In the genomic region with DNA sequence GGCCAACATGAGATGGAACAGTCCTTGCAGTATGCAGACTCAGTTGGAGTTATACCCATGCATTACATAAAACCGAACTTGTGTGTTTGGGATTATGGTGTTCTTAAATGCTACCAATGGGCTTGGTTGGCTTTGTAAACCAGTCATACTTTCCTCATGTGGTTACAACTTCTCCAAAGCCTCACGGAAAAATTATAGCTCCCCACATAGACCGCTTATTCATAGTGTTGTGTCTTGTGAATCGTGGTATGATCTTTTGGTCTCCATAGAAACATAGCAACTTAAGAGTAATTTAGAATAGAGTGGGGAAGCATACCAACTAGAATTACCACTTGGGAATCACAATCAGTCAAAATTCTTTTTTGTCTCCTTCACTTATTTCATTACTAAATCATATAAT, we compare ENCODE assay signal across 22 cellular contexts.
DNase-seq lines count a peak whose midpoint lies in the region; ATAC-seq and TF ChIP-seq lines count a peak whose summit lies in the region.
"Had no signal": no experiment of that assay in that cellular context is flagged by ENCODE, and none has a peak within 500 bp of the region (broad histone marks: within the 10 kb centered on the region; RNA-seq: fewer than 3 reads in every experiment).

No MANE protein-coding gene starts in this region.

- peak; percentile 63 for ATAC-seq in activated naive CD8-positive, alpha-beta T cell treated with anti-CD3 and anti-CD28 coated beads, Interleukin-2, amount 50 U/mL, for 24 hours
- no peak for ATAC-seq in HG03025 (IDR thresholded peaks at IDR 0.05; ENCODE audit: low FRiP score, unreplicated experiment)
- ATAC-seq: A549, PC-3 had no signal

- no peaks in the 10 kb centered on the region for H3K9me3 ChIP-seq in BE2C
- H3K9me3 ChIP-seq: A549 had no signal

- H3K4me1 Mint-ChIP-seq in activated naive CD8-positive, alpha-beta T cell treated with anti-CD3 and anti-CD28 coated beads, Interleukin-2, amount 50 U/mL, for 24 hours, result no peaks in the 10 kb centered on the region
- no peaks in the 10 kb centered on the region for H3K4me1 Mint-ChIP-seq in activated naive CD8-positive, alpha-beta T cell treated with anti-CD3 and anti-CD28 coated beads for 36 hours
- H3K4me1 Mint-ChIP-seq: CD4-positive, CD25-positive, alpha-beta regulatory T cell had no signal

- no peaks in the 10 kb centered on the region for H3K4me1 ChIP-seq in BE2C
- H3K4me1 ChIP-seq: A549 had no signal

- no peaks in the 10 kb centered on the region for H3K36me3 Mint-ChIP-seq in activated naive CD8-positive, alpha-beta T cell treated with anti-CD3 and anti-CD28 coated beads, Interleukin-2, amount 50 U/mL, for 24 hours (ENCODE audit: low read depth)
- no peaks in the 10 kb centered on the region for H3K36me3 Mint-ChIP-seq in activated naive CD8-positive, alpha-beta T cell treated with anti-CD3 and anti-CD28 coated beads for 36 hours
- H3K36me3 Mint-ChIP-seq: CD4-positive, CD25-positive, alpha-beta regulatory T cell had no signal

- no peaks in the 10 kb centered on the region for H3K27me3 ChIP-seq in BE2C

- no peaks in the 10 kb centered on the region for H3K9me3 Mint-ChIP-seq in activated naive CD8-positive, alpha-beta T cell treated with anti-CD3 and anti-CD28 coated beads, Interleukin-2, amount 50 U/mL, for 24 hours
- H3K9me3 Mint-ChIP-seq in activated naive CD8-positive, alpha-beta T cell treated with anti-CD3 and anti-CD28 coated beads for 36 hours, result no peaks in the 10 kb centered on the region

- no peak overlapping the region for H3K4me3 Mint-ChIP-seq in activated naive CD8-positive, alpha-beta T cell treated with anti-CD3 and anti-CD28 coated beads, Interleukin-2, amount 50 U/mL, for 24 hours
- no peak overlapping the region for H3K4me3 Mint-ChIP-seq in activated naive CD8-positive, alpha-beta T cell treated with anti-CD3 and anti-CD28 coated beads for 36 hours
- H3K4me3 Mint-ChIP-seq: CD4-positive, CD25-positive, alpha-beta regulatory T cell had no signal

- no peak for TF ChIP-seq CTCF in BE2C (IDR thresholded peaks at IDR 0.05; ENCODE audit: low read depth, low read length)

- no peak overlapping the region for H3K4me3 ChIP-seq in BE2C (ENCODE audit: low read depth, low read length)
- H3K4me3 ChIP-seq: A549, SK-N-MC had no signal

- no peaks in the 10 kb centered on the region for H3K27me3 Mint-ChIP-seq in activated naive CD8-positive, alpha-beta T cell treated with anti-CD3 and anti-CD28 coated beads, Interleukin-2, amount 50 U/mL, for 24 hours
- no peaks in the 10 kb centered on the region for H3K27me3 Mint-ChIP-seq in activated naive CD8-positive, alpha-beta T cell treated with anti-CD3 and anti-CD28 coated beads for 36 hours
- H3K27me3 Mint-ChIP-seq: CD4-positive, CD25-positive, alpha-beta regulatory T cell had no signal

- H3K36me3 ChIP-seq in BE2C, result no peaks in the 10 kb centered on the region

- no peak overlapping the region for H3K27ac Mint-ChIP-seq in activated naive CD8-positive, alpha-beta T cell treated with anti-CD3 and anti-CD28 coated beads, Interleukin-2, amount 50 U/mL, for 24 hours
- H3K27ac Mint-ChIP-seq in activated naive CD8-positive, alpha-beta T cell treated with anti-CD3 and anti-CD28 coated beads for 36 hours, result no peak overlapping the region
- H3K27ac Mint-ChIP-seq: CD4-positive, CD25-positive, alpha-beta regulatory T cell had no signal

- in situ Hi-C loops in SK-MEL-5 (cut with HindIII; ENCODE audit: low pct_unique_long_range_greater_than_20kb, low sequenced_read_pairs), result no loop called here

- no peak for DNase-seq in activated naive CD8-positive, alpha-beta T cell treated with anti-CD3 and anti-CD28 coated beads, Interleukin-2, amount 50 U/mL, for 24 hours
- no peak for DNase-seq in activated naive CD8-positive, alpha-beta T cell treated with anti-CD3 and anti-CD28 coated beads for 36 hours
- DNase-seq in SK-MEL-5 (ENCODE audit: low read depth, low spot score) (peak; percentile 56), foreskin melanocyte (peak; percentile 86), BE2C (no peak), cortex of kidney (lab: John Stamatoyannopoulos, UW) (no peak)
- DNase-seq: CD4-positive, CD25-positive, alpha-beta regulatory T cell; COR-L47; DMS79 treated with DMSO at 0.1 percent for 48 hours; H7; Kasumi-1; MM.1S; NCI-H1105 treated with DMSO at 0.1 percent for 48 hours; NCI-H2029 treated with DMSO at 0.1 percent for 48 hours; NCI-H2171 treated with DMSO at 0.1 percent for 48 hours; NCI-H446; PC-3; RPMI8226; SHP77 had no signal

Comparison
In these comparisons a context has a peak if more than half of its experiments do, and no peak if none do; other contexts are left out.
1. DNase-seq: peak in SK-MEL-5 (single experiment) and foreskin melanocyte (single experiment); none in activated naive CD8-positive, alpha-beta T cell treated with anti-CD3 and anti-CD28 coated beads, Interleukin-2, amount 50 U/mL, for 24 hours (single experiment), activated naive CD8-positive, alpha-beta T cell treated with anti-CD3 and anti-CD28 coated beads for 36 hours (single experiment), BE2C (single experiment) and cortex of kidney (single experiment).